1 cellular context compared by ENCODE assay signal in genomic region chr22:38051900-38052862, GRCh38.
TF ChIP-seq lines count a peak whose summit lies in the region.

No MANE protein-coding gene starts in this region.

TF ChIP-seq in K562, 482 proteins besides CTCF, POLR2A, EP300 and RAD21 (continued from another document and continues in another):
- TF ChIP-seq E2F6 (IDR thresholded peaks at IDR 0.05; ENCODE audit: borderline replicate concordance in 1 of 2, extremely low read depth in 1 of 2, insufficient read depth in 1 of 2, insufficient read length in 1 of 2, low read depth in 1 of 2, low read length in 1 of 2, poor library complexity in 1 of 2, severe bottlenecking in 1 of 2) = peak in 1 of 2 experiments; percentile 55
- TF ChIP-seq NBN (IDR thresholded peaks at IDR 0.05; ENCODE audit: low read depth) = no peak
- no peak for TF ChIP-seq HNRNPUL1 (IDR thresholded peaks at IDR 0.05; ENCODE audit: low read length)
- no peak for TF ChIP-seq FOS (IDR thresholded peaks at IDR 0.05; ENCODE audit: extremely low read depth, insufficient read length)
- peak; percentile 99 for TF ChIP-seq STAG1 (CRISPR knock-in tag; IDR thresholded peaks at IDR 0.05; ENCODE audit: borderline replicate concordance)
- TF ChIP-seq FOXM1 (IDR thresholded peaks at IDR 0.05; ENCODE audit: low read depth) = no peak
- TF ChIP-seq FOXM1 (CRISPR knock-in tag; IDR thresholded peaks at IDR 0.05; ENCODE audit: low read depth) = no peak
- no peak for TF ChIP-seq MECOM (CRISPR knock-in tag; IDR thresholded peaks at IDR 0.05)
- no peak for TF ChIP-seq IFI16 (CRISPR knock-in tag; IDR thresholded peaks at IDR 0.05)
- TF ChIP-seq MCM7 (IDR thresholded peaks at IDR 0.05) = no peak
- TF ChIP-seq, protein P1, sequence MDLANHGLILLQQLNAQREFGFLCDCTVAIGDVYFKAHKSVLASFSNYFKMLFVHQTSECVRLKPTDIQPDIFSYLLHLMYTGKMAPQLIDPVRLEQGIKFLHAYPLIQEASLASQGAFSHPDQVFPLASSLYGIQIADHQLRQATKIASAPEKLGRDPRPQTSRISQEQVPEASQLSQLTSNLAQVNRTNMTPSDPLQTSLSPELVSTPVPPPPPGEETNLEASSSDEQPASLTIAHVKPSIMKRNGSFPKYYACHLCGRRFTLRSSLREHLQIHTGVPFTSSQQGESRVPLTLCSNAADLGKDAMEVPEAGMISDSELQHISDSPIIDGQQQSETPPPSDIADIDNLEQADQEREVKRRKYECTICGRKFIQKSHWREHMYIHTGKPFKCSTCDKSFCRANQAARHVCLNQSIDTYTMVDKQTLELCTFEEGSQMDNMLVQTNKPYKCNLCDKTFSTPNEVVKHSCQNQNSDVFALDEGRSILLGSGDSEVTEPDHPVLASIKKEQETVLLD (IDR thresholded peaks at IDR 0.05) = no peak
- no peak for TF ChIP-seq ZBTB26 (CRISPR knock-in tag; IDR thresholded peaks at IDR 0.05)
- TF ChIP-seq, protein P2, sequence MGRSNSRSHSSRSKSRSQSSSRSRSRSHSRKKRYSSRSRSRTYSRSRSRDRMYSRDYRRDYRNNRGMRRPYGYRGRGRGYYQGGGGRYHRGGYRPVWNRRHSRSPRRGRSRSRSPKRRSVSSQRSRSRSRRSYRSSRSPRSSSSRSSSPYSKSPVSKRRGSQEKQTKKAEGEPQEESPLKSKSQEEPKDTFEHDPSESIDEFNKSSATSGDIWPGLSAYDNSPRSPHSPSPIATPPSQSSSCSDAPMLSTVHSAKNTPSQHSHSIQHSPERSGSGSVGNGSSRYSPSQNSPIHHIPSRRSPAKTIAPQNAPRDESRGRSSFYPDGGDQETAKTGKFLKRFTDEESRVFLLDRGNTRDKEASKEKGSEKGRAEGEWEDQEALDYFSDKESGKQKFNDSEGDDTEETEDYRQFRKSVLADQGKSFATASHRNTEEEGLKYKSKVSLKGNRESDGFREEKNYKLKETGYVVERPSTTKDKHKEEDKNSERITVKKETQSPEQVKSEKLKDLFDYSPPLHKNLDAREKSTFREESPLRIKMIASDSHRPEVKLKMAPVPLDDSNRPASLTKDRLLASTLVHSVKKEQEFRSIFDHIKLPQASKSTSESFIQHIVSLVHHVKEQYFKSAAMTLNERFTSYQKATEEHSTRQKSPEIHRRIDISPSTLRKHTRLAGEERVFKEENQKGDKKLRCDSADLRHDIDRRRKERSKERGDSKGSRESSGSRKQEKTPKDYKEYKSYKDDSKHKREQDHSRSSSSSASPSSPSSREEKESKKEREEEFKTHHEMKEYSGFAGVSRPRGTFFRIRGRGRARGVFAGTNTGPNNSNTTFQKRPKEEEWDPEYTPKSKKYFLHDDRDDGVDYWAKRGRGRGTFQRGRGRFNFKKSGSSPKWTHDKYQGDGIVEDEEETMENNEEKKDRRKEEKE (IDR thresholded peaks at IDR 0.05; ENCODE audit: borderline replicate concordance in 1 of 2, control insufficient read depth in 1 of 2, low read depth in 2 of 2, low read length in 1 of 2) = no peak
- no peak for TF ChIP-seq ATF1 (CRISPR knock-in tag; IDR thresholded peaks at IDR 0.05)
- TF ChIP-seq ATF1 (tag; IDR thresholded peaks at IDR 0.05) = no peak
- TF ChIP-seq ZFX (CRISPR knock-in tag; IDR thresholded peaks at IDR 0.05) = no peak
- no peak for TF ChIP-seq POLR2B (IDR thresholded peaks at IDR 0.05; ENCODE audit: low read depth, partially characterized antibody)
- no peak for TF ChIP-seq XRCC5 (IDR thresholded peaks at IDR 0.05; ENCODE audit: low read depth, low read length)
- TF ChIP-seq ZNF778 (CRISPR knock-in tag; IDR thresholded peaks at IDR 0.05) = no peak
- TF ChIP-seq TFAP4 (CRISPR knock-in tag; IDR thresholded peaks at IDR 0.05; ENCODE audit: borderline replicate concordance) = peak; percentile 62
- TF ChIP-seq NR4A1 (CRISPR knock-in tag; IDR thresholded peaks at IDR 0.05) = no peak
- TF ChIP-seq NR4A1 (tag; IDR thresholded peaks at IDR 0.05) = no peak
- no peak for TF ChIP-seq CEBPG (CRISPR knock-in tag; IDR thresholded peaks at IDR 0.05)
- TF ChIP-seq CEBPG (tag; conservative IDR thresholded peaks at IDR 0.05 in 1 of 2, IDR thresholded peaks at IDR 0.05 in 1 of 2) = no peak
- TF ChIP-seq SUPT5H (IDR thresholded peaks at IDR 0.05) = no peak
- no peak for TF ChIP-seq CTBP1 (IDR thresholded peaks at IDR 0.05; ENCODE audit: borderline replicate concordance)
- no peak for TF ChIP-seq SRSF1 (IDR thresholded peaks at IDR 0.05; ENCODE audit: low read depth, low read length)
- TF ChIP-seq, protein P3, sequence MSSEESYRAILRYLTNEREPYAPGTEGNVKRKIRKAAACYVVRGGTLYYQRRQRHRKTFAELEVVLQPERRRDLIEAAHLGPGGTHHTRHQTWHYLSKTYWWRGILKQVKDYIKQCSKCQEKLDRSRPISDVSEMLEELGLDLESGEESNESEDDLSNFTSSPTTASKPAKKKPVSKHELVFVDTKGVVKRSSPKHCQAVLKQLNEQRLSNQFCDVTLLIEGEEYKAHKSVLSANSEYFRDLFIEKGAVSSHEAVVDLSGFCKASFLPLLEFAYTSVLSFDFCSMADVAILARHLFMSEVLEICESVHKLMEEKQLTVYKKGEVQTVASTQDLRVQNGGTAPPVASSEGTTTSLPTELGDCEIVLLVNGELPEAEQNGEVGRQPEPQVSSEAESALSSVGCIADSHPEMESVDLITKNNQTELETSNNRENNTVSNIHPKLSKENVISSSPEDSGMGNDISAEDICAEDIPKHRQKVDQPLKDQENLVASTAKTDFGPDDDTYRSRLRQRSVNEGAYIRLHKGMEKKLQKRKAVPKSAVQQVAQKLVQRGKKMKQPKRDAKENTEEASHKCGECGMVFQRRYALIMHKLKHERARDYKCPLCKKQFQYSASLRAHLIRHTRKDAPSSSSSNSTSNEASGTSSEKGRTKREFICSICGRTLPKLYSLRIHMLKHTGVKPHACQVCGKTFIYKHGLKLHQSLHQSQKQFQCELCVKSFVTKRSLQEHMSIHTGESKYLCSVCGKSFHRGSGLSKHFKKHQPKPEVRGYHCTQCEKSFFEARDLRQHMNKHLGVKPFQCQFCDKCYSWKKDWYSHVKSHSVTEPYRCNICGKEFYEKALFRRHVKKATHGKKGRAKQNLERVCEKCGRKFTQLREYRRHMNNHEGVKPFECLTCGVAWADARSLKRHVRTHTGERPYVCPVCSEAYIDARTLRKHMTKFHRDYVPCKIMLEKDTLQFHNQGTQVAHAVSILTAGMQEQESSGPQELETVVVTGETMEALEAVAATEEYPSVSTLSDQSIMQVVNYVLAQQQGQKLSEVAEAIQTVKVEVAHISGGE (CRISPR knock-in tag; IDR thresholded peaks at IDR 0.05) = no peak
- TF ChIP-seq PCBP1 (IDR thresholded peaks at IDR 0.05; ENCODE audit: low read depth, low read length, poor library complexity, severe bottlenecking) = no peak
- no peak for TF ChIP-seq PHF20 (IDR thresholded peaks at IDR 0.05; ENCODE audit: partially characterized antibody)
- TF ChIP-seq U2AF2 (optimal IDR thresholded peaks at IDR 0.05; ENCODE audit: low read depth, low read length) = no peak
- TF ChIP-seq SMARCB1 (IDR thresholded peaks at IDR 0.05; ENCODE audit: insufficient read length, low read depth) = no peak
- TF ChIP-seq FOXA3 (CRISPR knock-in tag; conservative IDR thresholded peaks at IDR 0.05 in 1 of 2, IDR thresholded peaks at IDR 0.05 in 1 of 2) = no peak
- no peak for TF ChIP-seq MYNN (IDR thresholded peaks at IDR 0.05)
- no peak for TF ChIP-seq MYNN (CRISPR knock-in tag; IDR thresholded peaks at IDR 0.05)
- TF ChIP-seq, protein P4, sequence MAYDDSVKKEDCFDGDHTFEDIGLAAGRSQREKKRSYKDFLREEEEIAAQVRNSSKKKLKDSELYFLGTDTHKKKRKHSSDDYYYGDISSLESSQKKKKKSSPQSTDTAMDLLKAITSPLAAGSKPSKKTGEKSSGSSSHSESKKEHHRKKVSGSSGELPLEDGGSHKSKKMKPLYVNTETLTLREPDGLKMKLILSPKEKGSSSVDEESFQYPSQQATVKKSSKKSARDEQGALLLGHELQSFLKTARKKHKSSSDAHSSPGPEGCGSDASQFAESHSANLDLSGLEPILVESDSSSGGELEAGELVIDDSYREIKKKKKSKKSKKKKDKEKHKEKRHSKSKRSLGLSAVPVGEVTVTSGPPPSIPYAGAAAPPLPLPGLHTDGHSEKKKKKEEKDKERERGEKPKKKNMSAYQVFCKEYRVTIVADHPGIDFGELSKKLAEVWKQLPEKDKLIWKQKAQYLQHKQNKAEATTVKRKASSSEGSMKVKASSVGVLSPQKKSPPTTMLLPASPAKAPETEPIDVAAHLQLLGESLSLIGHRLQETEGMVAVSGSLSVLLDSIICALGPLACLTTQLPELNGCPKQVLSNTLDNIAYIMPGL (CRISPR knock-in tag; IDR thresholded peaks at IDR 0.05) = no peak
- TF ChIP-seq RBM34 (IDR thresholded peaks at IDR 0.05; ENCODE audit: borderline replicate concordance, insufficient read depth, low read length) = no peak
- TF ChIP-seq PURB (CRISPR knock-in tag; IDR thresholded peaks at IDR 0.05; ENCODE audit: low read depth) = no peak
- no peak for TF ChIP-seq CBFB (CRISPR knock-in tag; IDR thresholded peaks at IDR 0.05)
- TF ChIP-seq JUN (IDR thresholded peaks at IDR 0.05; ENCODE audit: borderline replicate concordance, low read depth, low read length) = no peak
- no peak for TF ChIP-seq JUN (CRISPR knock-in tag; IDR thresholded peaks at IDR 0.05; ENCODE audit: borderline replicate concordance)
- no peak for TF ChIP-seq NFE2 (IDR thresholded peaks at IDR 0.05; ENCODE audit: low read depth)
- peak; percentile 37; the same call in 1 of the 2 replicates for TF ChIP-seq L3MBTL2 (IDR thresholded peaks at IDR 0.05)
- TF ChIP-seq DEAF1 (CRISPR knock-in tag; IDR thresholded peaks at IDR 0.05) = peak; percentile 63; the same call in 1 of the 2 replicates
- peak; percentile 86 for TF ChIP-seq MYC (IDR thresholded peaks at IDR 0.05; ENCODE audit: low read depth, low read length)
- no peak; the same call in 1 of the 2 replicates for TF ChIP-seq MYC (CRISPR knock-in tag; IDR thresholded peaks at IDR 0.05; ENCODE audit: borderline replicate concordance, low read depth)
- no peak for TF ChIP-seq ZNF124 (CRISPR knock-in tag; IDR thresholded peaks at IDR 0.05)
- no peak for TF ChIP-seq ZNF551 (CRISPR knock-in tag; IDR thresholded peaks at IDR 0.05)
- TF ChIP-seq U2AF1 (optimal IDR thresholded peaks at IDR 0.05; ENCODE audit: low read depth, low read length) = no peak
- peak; percentile 43 for TF ChIP-seq CTCFL (IDR thresholded peaks at IDR 0.05; ENCODE audit: borderline replicate concordance, insufficient read depth, low read depth, low read length, poor library complexity, severe bottlenecking)
- TF ChIP-seq ZNF77 (CRISPR knock-in tag; IDR thresholded peaks at IDR 0.05) = no peak
- TF ChIP-seq ZNF354B (CRISPR knock-in tag; IDR thresholded peaks at IDR 0.05) = no peak
- TF ChIP-seq ZSCAN32 (CRISPR knock-in tag; IDR thresholded peaks at IDR 0.05) = no peak
- no peak for TF ChIP-seq HLTF (IDR thresholded peaks at IDR 0.05)
- TF ChIP-seq ZNF3 (CRISPR knock-in tag; IDR thresholded peaks at IDR 0.05) = no peak
- no peak for TF ChIP-seq DMBX1 (CRISPR knock-in tag; IDR thresholded peaks at IDR 0.05; ENCODE audit: borderline replicate concordance)
- TF ChIP-seq NFE2L1 (tag; IDR thresholded peaks at IDR 0.05; ENCODE audit: borderline replicate concordance, low read depth) = no peak
- TF ChIP-seq ZNF561 (CRISPR knock-in tag; conservative IDR thresholded peaks at IDR 0.05) = no peak
